18 cellular contexts compared by ENCODE assay signal in genomic region chr6:120908767-120909166, GRCh38.
A peak's percentile ranks its signal among the peaks of the same experiment; 100 is the strongest.
DNase-seq lines count a peak whose midpoint lies in the region; ATAC-seq, FAIRE-seq and TF ChIP-seq lines count a peak whose summit lies in the region.
"Had no signal": no experiment of that assay in that cellular context is flagged by ENCODE, and none has a peak within 500 bp of the region (broad histone marks: within the 10 kb centered on the region; RNA-seq: fewer than 3 reads in every experiment).

No MANE protein-coding gene starts in this region.

- no peak overlapping the region for H3K4me2 ChIP-seq in A549
- H3K4me2 ChIP-seq: BLaER1, GM23338 had no signal

- ATAC-seq in A549 (no peak), GM18870 (IDR thresholded peaks at IDR 0.05; ENCODE audit: unreplicated experiment) (no peak)
- ATAC-seq: CD8-positive, alpha-beta T cell; GM12878; GM23338; HCT116 had no signal

- H3K4me3 ChIP-seq in A549: no peak overlapping the region
- H3K4me3 ChIP-seq in epithelial cell of esophagus (ENCODE audit: low read length): no peak overlapping the region
- no peak overlapping the region for H3K4me3 ChIP-seq in retinal pigment epithelial cell (ENCODE audit: low read length)
- H3K4me3 ChIP-seq in colonic mucosa: no peak overlapping the region
- H3K4me3 ChIP-seq: BLaER1, GM12878, GM23338 had no signal

- intact Hi-C loops in colonic mucosa (cut with DNase I): no loop called here

- POLR2A ChIA-PET in A549 (lab: Yijun Ruan, JAX): no interaction called here

- no peak for TF ChIP-seq POLR2A in A549 (IDR thresholded peaks at IDR 0.05; ENCODE audit: low read length)

- CTCF ChIA-PET in A549 (lab: Yijun Ruan, JAX): no interaction called here

- no peak for TF ChIP-seq CTCF in A549 (IDR thresholded peaks at IDR 0.05)
- no peak for TF ChIP-seq CTCF in epithelial cell of esophagus (IDR thresholded peaks at IDR 0.05; ENCODE audit: insufficient read depth, low read depth, low read length, missing control alignments)
- TF ChIP-seq CTCF in retinal pigment epithelial cell (conservative IDR thresholded peaks at IDR 0.05; ENCODE audit: low read depth, low read length): no peak
- no peak for TF ChIP-seq CTCF in colonic mucosa (IDR thresholded peaks at IDR 0.05)

- H3K9me3 ChIP-seq in A549 (no peaks in the 10 kb centered on the region), colonic mucosa (no peaks in the 10 kb centered on the region)
- H3K9me3 ChIP-seq: BLaER1, Caco-2 had no signal

- H3K27ac ChIP-seq in A549: no peak overlapping the region
- H3K27ac ChIP-seq in colonic mucosa: no peak overlapping the region
- H3K27ac ChIP-seq: BLaER1, C4-2B had no signal

- no peak overlapping the region for H3K9ac ChIP-seq in colonic mucosa (ENCODE audit: low read depth in 2 of 2, low read length in 2 of 2)
- H3K9ac ChIP-seq: BLaER1 had no signal

- TF ChIP-seq RAD21 in A549 (conservative IDR thresholded peaks at IDR 0.05 in 1 of 2, IDR thresholded peaks at IDR 0.05 in 1 of 2): no peak

- DNase-seq in A549 (ENCODE audit: low read depth in 1 of 2, low spot score in 1 of 2) (no peak), NCI-H226 (peak; percentile 9), epithelial cell of esophagus (ENCODE audit: low read depth) (peak; percentile 12), retinal pigment epithelial cell (ENCODE audit: low read depth) (peak; percentile 13), colonic mucosa (no peak)
- DNase-seq: Caco-2; CD4-positive, CD25-positive, alpha-beta regulatory T cell; CD8-positive, alpha-beta T cell; DMS153; DND-41; H9 had no signal

- H3K4me1 ChIP-seq in A549 (no peaks in the 10 kb centered on the region), colonic mucosa (no peaks in the 10 kb centered on the region)
- H3K4me1 ChIP-seq: BLaER1 had no signal

- no peaks in the 10 kb centered on the region for H3K36me3 ChIP-seq in colonic mucosa
- H3K36me3 ChIP-seq: BLaER1 had no signal

- no peaks in the 10 kb centered on the region for H3K27me3 ChIP-seq in colonic mucosa
- H3K27me3 ChIP-seq: BLaER1 had no signal

- TF ChIP-seq EP300 in A549 (IDR thresholded peaks at IDR 0.05): no peak

- 41% methylated on average over 5 of the region's 5 CpGs for WGBS in A549 (ENCODE audit: missing lambda C conversion rate)

- FAIRE-seq in A549 (lab: Jason Lieb, UNC): no peak
- FAIRE-seq: G401.6, GM12878 had no signal

TF ChIP-seq in A549, 52 proteins besides CTCF, POLR2A, EP300 and RAD21:
- TF ChIP-seq FOSL2 (IDR thresholded peaks at IDR 0.05) (no peak), FOSL2 (CRISPR knock-in tag; IDR thresholded peaks at IDR 0.05) (0 out of 2 replicates have a peak, but pooled peaks have one; percentile 18), ZFP36 (IDR thresholded peaks at IDR 0.05; ENCODE audit: borderline replicate concordance, partially characterized antibody) (no peak)

Comparison
In these comparisons a context has a peak if more than half of its experiments do, and no peak if none do; other contexts are left out.
1. DNase-seq: peak in NCI-H226 (single experiment), epithelial cell of esophagus (single experiment) and retinal pigment epithelial cell (single experiment); none in A549 (0 of 2) and colonic mucosa (single experiment).